1 cellular context compared by ENCODE assay signal in genomic region chr1:16687132-16687800, GRCh38.
TF ChIP-seq lines count a peak whose summit lies in the region.

No MANE protein-coding gene starts in this region.

TF ChIP-seq in K562, 482 proteins besides CTCF, POLR2A, EP300 and RAD21:
- TF ChIP-seq ARID1B (IDR thresholded peaks at IDR 0.05): 0 out of 2 replicates have a peak, but pooled peaks have one; percentile 15
- peak; percentile 42; the same call in 1 of the 2 replicates for TF ChIP-seq CBFA2T2 (conservative IDR thresholded peaks at IDR 0.05)
- peak in 1 of 2 experiments; percentile 41; a peak in 2 of 4 replicates for TF ChIP-seq NRF1 (conservative IDR thresholded peaks at IDR 0.05 in 1 of 2, IDR thresholded peaks at IDR 0.05 in 1 of 2)
- peak; percentile 38; the same call in 1 of the 2 replicates for TF ChIP-seq TAL1 (IDR thresholded peaks at IDR 0.05)
- peak; percentile 80 for TF ChIP-seq HMBOX1 (IDR thresholded peaks at IDR 0.05)
- peak; percentile 27; the same call in 1 of the 2 replicates for TF ChIP-seq PKNOX1 (IDR thresholded peaks at IDR 0.05)
- peak; percentile 37; the same call in 1 of the 2 replicates for TF ChIP-seq CBFA2T3 (IDR thresholded peaks at IDR 0.05)
